ENCODE assay signal across 12 cellular contexts in genomic region chr1:92478393-92478792, GRCh38. TPM values are rescaled to one million over a fixed set of nuclear protein-coding genes. Genes with fewer than 3 reads are reported as not detected.
DNase-seq lines count a peak whose midpoint lies in the region.
"Had no signal": no experiment of that assay in that cellular context is flagged by ENCODE, and none has a peak within 500 bp of the region (broad histone marks: within the 10 kb centered on the region; RNA-seq: fewer than 3 reads in every experiment).

No MANE protein-coding gene starts in this region.

- peaks cover 69% of the 10 kb centered on the region for H3K4me1 Mint-ChIP-seq in activated CD4-positive, alpha-beta T cell treated with anti-CD3 and anti-CD28 coated beads, Interleukin-2, amount 10 ng/mL, durations not matched to agents 24 days and 14 days
- H3K4me1 Mint-ChIP-seq in activated naive CD8-positive, alpha-beta T cell (ENCODE audit: low read depth), result peaks cover 69% of the 10 kb centered on the region

- intact Hi-C loops in activated CD4-positive, alpha-beta T cell treated with anti-CD3 and anti-CD28 coated beads, Interleukin-2, amount 10 ng/mL, durations not matched to agents 24 days and 14 days (cut with micrococcal nuclease), result no loop called here

- peaks cover 94% of the 10 kb centered on the region for H3K36me3 Mint-ChIP-seq in activated CD4-positive, alpha-beta T cell treated with anti-CD3 and anti-CD28 coated beads, Interleukin-2, amount 10 ng/mL, durations not matched to agents 24 days and 14 days (ENCODE audit: low read depth)
- peaks cover 36% of the 10 kb centered on the region for H3K36me3 Mint-ChIP-seq in activated naive CD8-positive, alpha-beta T cell

- no peaks in the 10 kb centered on the region for H3K27me3 Mint-ChIP-seq in activated CD4-positive, alpha-beta T cell treated with anti-CD3 and anti-CD28 coated beads, Interleukin-2, amount 10 ng/mL, durations not matched to agents 24 days and 14 days
- no peaks in the 10 kb centered on the region for H3K27me3 Mint-ChIP-seq in activated naive CD8-positive, alpha-beta T cell

- H3K4me3 Mint-ChIP-seq in activated CD4-positive, alpha-beta T cell treated with anti-CD3 and anti-CD28 coated beads, Interleukin-2, amount 10 ng/mL, durations not matched to agents 24 days and 14 days, result peak overlapping the region; percentile 90
- peak overlapping the region; percentile 82 for H3K4me3 Mint-ChIP-seq in activated naive CD8-positive, alpha-beta T cell

- DNase-seq in activated CD4-positive, alpha-beta T cell treated with anti-CD3 and anti-CD28 coated beads, Interleukin-2, amount 10 ng/mL, durations not matched to agents 24 days and 14 days, result peak; percentile 64
- no peak for DNase-seq in activated CD4-positive, alpha-beta T cell treated with anti-CD3 and anti-CD28 coated beads for 4 hours
- DNase-seq in M059J (ENCODE audit: low read depth), result peak; percentile 72
- DNase-seq in stimulated activated CD8-positive, alpha-beta memory T cell treated with anti-CD3 and anti-CD28 coated beads, Interleukin-4, amount 100 ng/mL, for 48 hours, result peak; percentile 37
- no peak for DNase-seq in pons (ENCODE audit: low spot score)
- no peak for DNase-seq in NCI-H1092 (lab: John Stamatoyannopoulos, UW)
- DNase-seq in stimulated activated naive CD4-positive, alpha-beta T cell (lab: John Stamatoyannopoulos, UW), result no peak
- DNase-seq: dermis blood vessel endothelial cell, left ventricle myocardium inferior, NCI-H345, SJCRH30 had no signal

- peak overlapping the region; percentile 99 for H3K27ac Mint-ChIP-seq in activated CD4-positive, alpha-beta T cell treated with anti-CD3 and anti-CD28 coated beads, Interleukin-2, amount 10 ng/mL, durations not matched to agents 24 days and 14 days
- peak overlapping the region; percentile 86 for H3K27ac Mint-ChIP-seq in activated naive CD8-positive, alpha-beta T cell

- no peaks in the 10 kb centered on the region for H3K9me3 Mint-ChIP-seq in activated CD4-positive, alpha-beta T cell treated with anti-CD3 and anti-CD28 coated beads, Interleukin-2, amount 10 ng/mL, durations not matched to agents 24 days and 14 days
- H3K9me3 Mint-ChIP-seq in activated naive CD8-positive, alpha-beta T cell (ENCODE audit: low read depth), result no peaks in the 10 kb centered on the region

RNA-seq across cellular contexts. Expression of gene GFI1, which starts 8.3 kb away (rescaled TPM):
- 85.1 and 87.1 TPM in 2 replicates for total RNA-seq in activated CD4-positive, alpha-beta T cell treated with anti-CD3 and anti-CD28 coated beads, Interleukin-2, amount 10 ng/mL, durations not matched to agents 24 days and 14 days
- 2.0 and 2.3 TPM in 2 replicates for total RNA-seq in M059J (2014; rRNA removed; shearing (Covaris generic))

Comparison
In these comparisons a context has a peak if more than half of its experiments do, and no peak if none do; other contexts are left out.
1. DNase-seq: peak in activated CD4-positive, alpha-beta T cell treated with anti-CD3 and anti-CD28 coated beads, Interleukin-2, amount 10 ng/mL, durations not matched to agents 24 days and 14 days (single experiment), M059J (single experiment) and stimulated activated CD8-positive, alpha-beta memory T cell treated with anti-CD3 and anti-CD28 coated beads, Interleukin-4, amount 100 ng/mL, for 48 hours (single experiment); none in activated CD4-positive, alpha-beta T cell treated with anti-CD3 and anti-CD28 coated beads for 4 hours (0 of 2), pons (single experiment), NCI-H1092 (single experiment) and stimulated activated naive CD4-positive, alpha-beta T cell (0 of 6).
2. RNA of gene GFI1, which starts 8.3 kb away (total RNA-seq): 85.1 to 87.1 TPM in activated CD4-positive, alpha-beta T cell treated with anti-CD3 and anti-CD28 coated beads, Interleukin-2, amount 10 ng/mL, durations not matched to agents 24 days and 14 days; 2.0 to 2.3 TPM in M059J; every median in the first group is over 10 times any median in the second.